1 cellular context compared by ENCODE assay signal in genomic region chr20:22248052-22248667, GRCh38.
TF ChIP-seq lines count a peak whose summit lies in the region.

No MANE protein-coding gene starts in this region.

TF ChIP-seq in GM23338, 12 proteins besides CTCF, POLR2A, EP300 and RAD21 (continued from another document):
- TF ChIP-seq ZNF462 (CRISPR knock-in tag; IDR thresholded peaks at IDR 0.05) (no peak), POLR2AphosphoS5 (IDR thresholded peaks at IDR 0.05; ENCODE audit: low read depth) (no peak)
TF ChIP-seq in GM23338: peak in this region for 0.
